Comparison of ENCODE assay signal across 11 cellular contexts in genomic region chr2:25347205-25347815, GRCh38. TPM values are rescaled to one million over a fixed set of nuclear protein-coding genes. Genes with fewer than 3 reads are reported as not detected.
DNase-seq lines count a peak whose midpoint lies in the region; ATAC-seq, FAIRE-seq and TF ChIP-seq lines count a peak whose summit lies in the region.
"Had no signal": no experiment of that assay in that cellular context is flagged by ENCODE, and none has a peak within 500 bp of the region (broad histone marks: within the 10 kb centered on the region; RNA-seq: fewer than 3 reads in every experiment).

No MANE protein-coding gene starts in this region.

- H3K9me1 ChIP-seq in K562 (ENCODE audit: control insufficient read depth, insufficient read depth, low read length), result no peaks in the 10 kb centered on the region

- TF ChIP-seq CTCF in PC-3 (conservative IDR thresholded peaks at IDR 0.05; ENCODE audit: low read depth, low read length) (no peak), K562 (IDR thresholded peaks at IDR 0.05 in 2 of 3, conservative IDR thresholded peaks at IDR 0.05 in 1 of 3; ENCODE audit: insufficient read depth in 2 of 3, low read depth in 1 of 3, low read length in 3 of 3) (no peak), BE2C (IDR thresholded peaks at IDR 0.05; ENCODE audit: low read depth, low read length) (no peak)

- H3K9me3 ChIP-seq in PC-3 (ENCODE audit: low read length) (no peaks in the 10 kb centered on the region), K562 (replicated peaks; ENCODE audit: control insufficient read depth, insufficient read depth, low read depth, low read length) (no peaks in the 10 kb centered on the region), BE2C (no peaks in the 10 kb centered on the region)
- H3K9me3 ChIP-seq: pancreas had no signal

- H3F3A ChIP-seq in PC-3 (ENCODE audit: low read length, unreplicated experiment), result no peaks in the 10 kb centered on the region

- no peaks in the 10 kb centered on the region for H4K20me1 ChIP-seq in PC-3 (ENCODE audit: low read length)
- H4K20me1 ChIP-seq in K562 (replicated peaks; ENCODE audit: control insufficient read depth, insufficient read depth, low read length), result no peaks in the 10 kb centered on the region

- no peaks in the 10 kb centered on the region for H3K79me2 ChIP-seq in PC-3 (ENCODE audit: low read length)
- no peaks in the 10 kb centered on the region for H3K79me2 ChIP-seq in K562 (ENCODE audit: control insufficient read depth, insufficient read depth, low read length)

- H3K9me2 ChIP-seq in PC-3 (replicated peaks; ENCODE audit: low read length), result no peaks in the 10 kb centered on the region

- H2AFZ ChIP-seq in PC-3 (ENCODE audit: low read length), result no peak overlapping the region
- H2AFZ ChIP-seq in K562 (ENCODE audit: low read depth, low read length), result no peak overlapping the region

- H3K4me1 ChIP-seq in PC-3 (ENCODE audit: insufficient read depth, low read length), result peaks cover 21% of the 10 kb centered on the region
- peaks cover 0 to 4% of the 10 kb centered on the region in 2 experiments; a peak in 4 of 5 replicates for H3K4me1 ChIP-seq in K562 (replicated peaks in 1 of 2; ENCODE audit: control insufficient read depth in 2 of 2, insufficient read depth in 2 of 2, low read length in 2 of 2)
- H3K4me1 ChIP-seq in BE2C, result 0 out of 2 replicates have a peak, but pooled peaks cover 3% of the 10 kb centered on the region
- H3K4me1 ChIP-seq: pancreas had no signal

- H3K27ac ChIP-seq in PC-3 (ENCODE audit: low read length) (no peak overlapping the region), K562 (ENCODE audit: extremely low read depth, low read depth, low read length) (no peak overlapping the region)
- H3K27ac ChIP-seq: pancreas had no signal

- H3K9ac ChIP-seq in PC-3 (ENCODE audit: low read length), result no peak overlapping the region
- no peak overlapping the region for H3K9ac ChIP-seq in K562 (ENCODE audit: insufficient read depth in 1 of 2, low read depth in 2 of 2, low read length in 2 of 2)

- no peak overlapping the region for H3K4me3 ChIP-seq in PC-3 (ENCODE audit: low read length)
- no peak overlapping the region for H3K4me3 ChIP-seq in K562
- H3K4me3 ChIP-seq in BE2C (ENCODE audit: low read depth, low read length), result no peak overlapping the region
- H3K4me3 ChIP-seq: pancreas had no signal

- BruUV-seq in PC-3 (replicated peaks; lab: Mats Ljungman, UMichigan) (no TSS peak), K562 (replicated peaks; lab: Mats Ljungman, UMichigan) (no TSS peak)

- in situ Hi-C loops in K562 (cut with MboI), result no loop called here

- no peak for TF ChIP-seq POLR2A in K562 (conservative IDR thresholded peaks at IDR 0.05)

- FAIRE-seq in K562 (lab: Jason Lieb, UNC), result no peak
- FAIRE-seq: A204.1, pancreas had no signal

- no peak for TF ChIP-seq RAD21 in K562 (CRISPR knock-in tag; conservative IDR thresholded peaks at IDR 0.05 in 1 of 2, IDR thresholded peaks at IDR 0.05 in 1 of 2)

- 0% methylated on average over 7 of the region's 7 CpGs for WGBS in K562 (ENCODE audit: insufficient coverage, low coverage, missing lambda C conversion rate)

- intact Hi-C loops in PC-3 (cut with micrococcal nuclease), result no loop called here
- intact Hi-C loops in K562 (cut with micrococcal nuclease), result no loop called here

- H3K4me2 ChIP-seq in PC-3 (ENCODE audit: low read length), result no peak overlapping the region
- no peak overlapping the region for H3K4me2 ChIP-seq in K562 (ENCODE audit: insufficient read depth, low read length)

- POLR2A ChIA-PET in PC-3 (lab: Charles Lee; ENCODE audit: unreplicated experiment) (no interaction called here), K562 (lab: Yijun Ruan, JAX) (no interaction called here)

- TF ChIP-seq EP300 in K562 (IDR thresholded peaks at IDR 0.05; ENCODE audit: low read length), result no peak

- H3K27me3 ChIP-seq in PC-3 (ENCODE audit: low read length) (no peaks in the 10 kb centered on the region), K562 (ENCODE audit: control insufficient read depth in 2 of 2, insufficient read depth in 2 of 2, low read length in 2 of 2) (peaks cover 34 to 59% of the 10 kb centered on the region in 2 experiments), BE2C (no peaks in the 10 kb centered on the region)
- H3K27me3 ChIP-seq: pancreas had no signal

- H3K36me3 ChIP-seq in PC-3 (ENCODE audit: low read depth, low read length), result no peaks in the 10 kb centered on the region
- no peaks in the 10 kb centered on the region for H3K36me3 ChIP-seq in K562 (ENCODE audit: control insufficient read depth, insufficient read depth, low read length)
- no peaks in the 10 kb centered on the region for H3K36me3 ChIP-seq in BE2C
- H3K36me3 ChIP-seq: pancreas had no signal

- peak; percentile 5 for DNase-seq in SHP77 treated with DMSO at 0.1 percent for 48 hours (lab: John Stamatoyannopoulos, UW)
- DNase-seq in SHP77 (lab: John Stamatoyannopoulos, UW), result no peak
- DNase-seq in PC-3, result peak; percentile 59
- no peak for DNase-seq in K562 (ENCODE audit: extremely low read depth in 1 of 4, low spot score in 3 of 4)
- peak; percentile 35 for DNase-seq in stimulated activated CD4-positive, alpha-beta T cell treated with anti-CD3 and anti-CD28 coated beads, Interleukin-4, amount 100 ng/mL, for 1 hour
- DNase-seq in NCI-H2171 (lab: John Stamatoyannopoulos, UW), result no peak
- no peak for DNase-seq in BE2C
- no peak for DNase-seq in NCI-H524 (lab: John Stamatoyannopoulos, UW)
- DNase-seq: pancreas, T-helper 9 cell had no signal

- CTCF ChIA-PET in PC-3 (lab: Charles Lee) (interaction anchor here (1.6 kb wide), 1 partner anchor 15 kb away, joined by 6 read pairs; no protein-coding TSS in a partner anchor), K562 (lab: Yijun Ruan, JAX; ENCODE audit: low intra/inter-chr PET ratio) (no interaction called here)

- ATAC-seq in PC-3 (peak; percentile 68), K562 (no peak)

TF ChIP-seq in K562, 482 proteins besides CTCF, POLR2A, EP300 and RAD21:
- TF ChIP-seq SUPT5H (IDR thresholded peaks at IDR 0.05) (no peak), ATF3 (IDR thresholded peaks at IDR 0.05) (peak; percentile 36; the same call in 1 of the 2 replicates), ATF3 (CRISPR knock-in tag; conservative IDR thresholded peaks at IDR 0.05) (no peak), TFAP4 (CRISPR knock-in tag; IDR thresholded peaks at IDR 0.05; ENCODE audit: borderline replicate concordance) (0 out of 2 replicates have a peak, but pooled peaks have one; percentile 22), EGR1 (conservative IDR thresholded peaks at IDR 0.05) (peak; percentile 66), HNRNPL (IDR thresholded peaks at IDR 0.05; ENCODE audit: low read depth, low read length) (no peak)

RNA-seq across cellular contexts. Expression of gene DNMT3A, which starts 5.6 kb away (rescaled TPM):
- total RNA-seq in PC-3 (2014; rRNA removed) (12.2 and 20.6 TPM in 2 replicates), K562 (2014; rRNA removed) (6.3 and 7.0 TPM in 2 replicates), K562 (2014; rRNA removed; fragmentation: Illumina TruSeq; extraction: Trizol) (3.7 and 4.4 TPM in 2 replicates), K562 (2015; rRNA removed; fragmentation: Illumina TruSeq; extraction: Trizol) (4.5 and 5.0 TPM in 2 replicates), K562 (2021) (13.5 and 16.0 TPM in 2 replicates)
- 17.3 and 36.0 TPM in 2 replicates for total RNA-seq in K562 (2011; cell fraction: chromatin; rRNA removed; ENCODE audit: low replicate concordance)
- 20.7 and 22.2 TPM in 2 replicates for total RNA-seq in K562 (2011; cell fraction: nucleolus; rRNA removed)
- 15.0 and 23.5 TPM in 2 replicates for total RNA-seq in K562 (2011; cell fraction: nucleoplasm; rRNA removed)
- polyA plus RNA-seq in K562 (2011; rRNA removed) (4.6 and 4.8 TPM in 2 replicates), K562 (2014; fragmentation: Illumina TruSeq; extraction: Trizol) (5.9 and 6.1 TPM in 2 replicates), K562 (2014; fragmentation: Nextera tagmentation; extraction: Ambion mirVana) (1 to 10 TPM; 3.0 to 8.7 TPM), K562 (2014; rRNA removed) (6.2 and 9.4 TPM in 2 replicates)
- polyA plus RNA-seq in K562 (2011; cell fraction: cytosol; rRNA removed), result 5.2 TPM in 2 replicates
- 13.6 and 23.1 TPM in 2 replicates for polyA plus RNA-seq in K562 (2011; cell fraction: nucleus; rRNA removed)
- polyA plus RNA-seq in K562 (2012), result 7.3 and 8.9 TPM in 2 replicates
- polyA minus RNA-seq in K562 (2011; rRNA and poly(A)+ RNA removed), result 7.9 and 9.0 TPM in 2 replicates
- 10.6 and 17.4 TPM in 2 replicates for polyA minus RNA-seq in K562 (2011; cell fraction: cytosol; rRNA and poly(A)+ RNA removed)
- 9.6 and 10.0 TPM in 2 replicates for polyA minus RNA-seq in K562 (2011; cell fraction: nucleus; rRNA and poly(A)+ RNA removed)
- 107 TPM for polyA plus RNA-seq in BE2C (2012; ENCODE audit: insufficient read depth, insufficient read length, low read depth)

Comparison
In these comparisons a context has a peak if more than half of its experiments do, and no peak if none do; other contexts are left out.
1. DNase-seq: peak in SHP77 treated with DMSO at 0.1 percent for 48 hours (single experiment), PC-3 (single experiment) and stimulated activated CD4-positive, alpha-beta T cell treated with anti-CD3 and anti-CD28 coated beads, Interleukin-4, amount 100 ng/mL, for 1 hour (single experiment); none in SHP77 (0 of 2), K562 (0 of 4), NCI-H2171 (single experiment), BE2C (single experiment) and NCI-H524 (0 of 2).